ENCODE assay signal across 18 cellular contexts in genomic region chr16:67885545-67885944, GRCh38. TPM values are rescaled to one million over a fixed set of nuclear protein-coding genes. Genes with fewer than 3 reads are reported as not detected.
A peak's percentile ranks its signal among the peaks of the same experiment; 100 is the strongest.
DNase-seq lines count a peak whose midpoint lies in the region; ATAC-seq and TF ChIP-seq lines count a peak whose summit lies in the region.
"Had no signal": no experiment of that assay in that cellular context is flagged by ENCODE, and none has a peak within 500 bp of the region (broad histone marks: within the 10 kb centered on the region; RNA-seq: fewer than 3 reads in every experiment).

No MANE protein-coding gene starts in this region.

- H3K27ac ChIP-seq in C4-2B (peak overlapping the region; percentile 34; the same call in 1 of the 2 replicates), WERI-Rb-1 (peak overlapping the region; percentile 75), mesendoderm (ENCODE audit: low read depth, low read length) (no peak overlapping the region)

- H2AK5ac ChIP-seq in mesendoderm (ENCODE audit: low read length), result no peak overlapping the region

- H3K27me3 Mint-ChIP-seq in CD14-positive monocyte (ENCODE audit: low read depth in 3 of 3), result peaks cover 0 to 2% (median 2%) of the 10 kb centered on the region in 3 donors
- H3K27me3 Mint-ChIP-seq: activated CD8-positive, alpha-beta memory T cell treated with anti-CD3 and anti-CD28 coated beads, Interleukin-2, amount 10 ng/mL, durations not matched to agents 7 days and 5 days; activated naive CD8-positive, alpha-beta T cell treated with anti-CD3 and anti-CD28 coated beads, Interleukin-2, amount 10 ng/mL, durations not matched to agents 7 days and 5 days; naive thymus-derived CD4-positive, alpha-beta T cell had no signal

- H3K18ac ChIP-seq in mesendoderm (ENCODE audit: low read length), result no peak overlapping the region

- H3K79me2 ChIP-seq in mesendoderm (ENCODE audit: control insufficient read depth, insufficient read depth, low read length), result no peaks in the 10 kb centered on the region

- no peak overlapping the region for H3K23ac ChIP-seq in mesendoderm (ENCODE audit: low read length)

- intact Hi-C loops in CD14-positive monocyte (cut with micrococcal nuclease), result loop anchor here (5.0 to 10.0 kb wide), 2 partner anchors 167 to 349 kb away; partner anchors contain the start of gene ESRP2 (in 1 of the 2)

- peak overlapping the region; percentile 49 for H3K56ac ChIP-seq in mesendoderm (ENCODE audit: low read length)

- H3K4me3 ChIP-seq in WERI-Rb-1 (ENCODE audit: low read depth, low read length) (no peak overlapping the region), mesendoderm (ENCODE audit: low read length) (no peak overlapping the region)

- TF ChIP-seq CTCF in C4-2B (conservative IDR thresholded peaks at IDR 0.05) (no peak), WERI-Rb-1 (IDR thresholded peaks at IDR 0.05; ENCODE audit: low read depth, low read length) (no peak), CD14-positive monocyte (IDR thresholded peaks at IDR 0.05) (no peak)

- no peak overlapping the region for H4K8ac ChIP-seq in mesendoderm (ENCODE audit: low read depth, low read length)

- no peaks in the 10 kb centered on the region for H3K79me1 ChIP-seq in mesendoderm (ENCODE audit: low read length)

- H3K4me1 Mint-ChIP-seq in CD14-positive monocyte, result no peaks in the 10 kb centered on the region
- H3K4me1 Mint-ChIP-seq: activated CD8-positive, alpha-beta memory T cell treated with anti-CD3 and anti-CD28 coated beads, Interleukin-2, amount 10 ng/mL, durations not matched to agents 7 days and 5 days had no signal

- peaks cover 3% of the 10 kb centered on the region for H3K4me1 ChIP-seq in mesendoderm (ENCODE audit: control insufficient read depth, low read depth, low read length)

- ATAC-seq in HG03469 (IDR thresholded peaks at IDR 0.05; ENCODE audit: unreplicated experiment), result no peak
- ATAC-seq: activated CD8-positive, alpha-beta memory T cell treated with anti-CD3 and anti-CD28 coated beads, Interleukin-2, amount 10 ng/mL, durations not matched to agents 7 days and 5 days; naive thymus-derived CD4-positive, alpha-beta T cell had no signal

- WGBS in mesendoderm (ENCODE audit: extremely low coverage, insufficient coverage, low lambda C conversion rate), result no CpG with 5 or more reads among the region's 12 CpGs

- H3K27me3 ChIP-seq in WERI-Rb-1 (ENCODE audit: insufficient read depth, low read depth, severe bottlenecking) (no peaks in the 10 kb centered on the region), mesendoderm (ENCODE audit: insufficient read depth, low read length, poor library complexity) (no peaks in the 10 kb centered on the region)

- H3K36me3 ChIP-seq in WERI-Rb-1, result peaks cover 41% of the 10 kb centered on the region
- H3K36me3 ChIP-seq in mesendoderm (ENCODE audit: control insufficient read depth, insufficient read depth, low read length), result peaks cover 10% of the 10 kb centered on the region

- no peak overlapping the region for H3K4ac ChIP-seq in mesendoderm (ENCODE audit: low read depth, low read length)

- no peaks in the 10 kb centered on the region for H3K9me3 Mint-ChIP-seq in CD14-positive monocyte
- H3K9me3 Mint-ChIP-seq: activated naive CD8-positive, alpha-beta T cell treated with anti-CD3 and anti-CD28 coated beads, Interleukin-2, amount 10 ng/mL, durations not matched to agents 7 days and 5 days; activated T-helper 2 cell treated with anti-CD3 and anti-CD28 coated beads, Interferon-gamma antibody, Interleukin-2, Interleukin-4, amounts not matched to agents 10 μg/mL and 5 μg/mL and 100 μg/mL, durations not matched to agents 14 hours and 24 hours and 36 hours; T-helper 1 cell treated with Interleukin-12 subunit alpha and Interleukin-12 subunit beta and Interleukin-4 antibody, amounts not matched to agents 30 μg/mL and 1 μg/mL, for 36 hours had no signal

- H2BK15ac ChIP-seq in mesendoderm (replicated peaks; ENCODE audit: low read depth), result no peak overlapping the region

- H3K9me3 ChIP-seq in WERI-Rb-1 (ENCODE audit: severe bottlenecking), result no peaks in the 10 kb centered on the region

- H2BK5ac ChIP-seq in mesendoderm (ENCODE audit: low read length), result no peak overlapping the region

- no peak overlapping the region for H2BK120ac ChIP-seq in mesendoderm (ENCODE audit: low read depth, low read length)

- no peak overlapping the region for H3K27ac Mint-ChIP-seq in CD14-positive monocyte
- H3K27ac Mint-ChIP-seq: activated CD8-positive, alpha-beta memory T cell treated with anti-CD3 and anti-CD28 coated beads, Interleukin-2, amount 10 ng/mL, durations not matched to agents 7 days and 5 days; activated naive CD8-positive, alpha-beta T cell treated with anti-CD3 and anti-CD28 coated beads, Interleukin-2, amount 10 ng/mL, durations not matched to agents 7 days and 5 days; activated T-helper 2 cell treated with anti-CD3 and anti-CD28 coated beads, Interferon-gamma antibody, Interleukin-2, Interleukin-4, amounts not matched to agents 10 μg/mL and 5 μg/mL and 100 μg/mL, durations not matched to agents 14 hours and 24 hours and 36 hours; T-helper 1 cell treated with Interleukin-12 subunit alpha and Interleukin-12 subunit beta and Interleukin-4 antibody, amounts not matched to agents 30 μg/mL and 1 μg/mL, for 36 hours had no signal

- DNase-seq in WERI-Rb-1 (peak; percentile 64), mesendoderm (peak; percentile 56), CD14-positive monocyte (ENCODE audit: low spot score) (no peak), OCI-M2 (lab: John Stamatoyannopoulos, UW; ENCODE audit: unreplicated experiment) (no peak)
- DNase-seq: activated CD4-positive, alpha-beta T cell treated with anti-CD3 and anti-CD28 coated beads for 48 hours; activated CD8-positive, alpha-beta memory T cell treated with anti-CD3 and anti-CD28 coated beads, Interleukin-2, amount 10 ng/mL, durations not matched to agents 7 days and 5 days; activated naive CD8-positive, alpha-beta T cell treated with anti-CD3 and anti-CD28 coated beads, Interleukin-2, amount 10 ng/mL, durations not matched to agents 7 days and 5 days; glutamatergic neuron; KBM-7; left colon; naive thymus-derived CD4-positive, alpha-beta T cell; NCI-H1436 treated with DMSO at 0.1 percent for 48 hours; NCI-H524; NK-92 treated with Interleukin-12 subunit alpha and Interleukin-12 subunit beta, amount 100 ng/mL, for 24 hours had no signal

- no peak overlapping the region for H3K4me3 Mint-ChIP-seq in CD14-positive monocyte
- H3K4me3 Mint-ChIP-seq: activated CD8-positive, alpha-beta memory T cell treated with anti-CD3 and anti-CD28 coated beads, Interleukin-2, amount 10 ng/mL, durations not matched to agents 7 days and 5 days; activated naive CD8-positive, alpha-beta T cell treated with anti-CD3 and anti-CD28 coated beads, Interleukin-2, amount 10 ng/mL, durations not matched to agents 7 days and 5 days; naive thymus-derived CD4-positive, alpha-beta T cell; T-helper 1 cell treated with Interleukin-12 subunit alpha and Interleukin-12 subunit beta and Interleukin-4 antibody, amounts not matched to agents 30 μg/mL and 1 μg/mL, for 36 hours had no signal

- peaks cover 43 to 71% of the 10 kb centered on the region in 2 donors for H3K36me3 Mint-ChIP-seq in CD14-positive monocyte

- H3K4me2 ChIP-seq in mesendoderm (ENCODE audit: low read length), result no peak overlapping the region

- H4K5ac ChIP-seq in mesendoderm (ENCODE audit: low read length), result no peak overlapping the region

- H3K9ac ChIP-seq in mesendoderm (ENCODE audit: low read length), result no peak overlapping the region

RNA-seq across cellular contexts. Expression of gene NRN1L, which starts 0.9 kb away (rescaled TPM):
- 10.2 TPM for polyA plus RNA-seq in mesendoderm (2013, experiment 1 of 2)
- 10.3 TPM for polyA plus RNA-seq in mesendoderm (2013, experiment 2 of 2)
- polyA plus RNA-seq in CD14-positive monocyte, result under 1 TPM in 1 of 2 donors, not detected in 1; 0.50 TPM
- polyA plus RNA-seq: naive thymus-derived CD4-positive, alpha-beta T cell had no signal

RNA-seq across cellular contexts. Expression of gene PSKH1, which starts 7.5 kb away (rescaled TPM):
- polyA plus RNA-seq in mesendoderm (2013, experiment 1 of 2), result 22.4 TPM
- 20.5 TPM for polyA plus RNA-seq in mesendoderm (2013, experiment 2 of 2)
- 10 to 100 TPM; 11.0 to 19.7 TPM for polyA plus RNA-seq in CD14-positive monocyte

RNA-seq across cellular contexts. Expression of gene EDC4, which starts 12.7 kb away (rescaled TPM):
- 39.1 TPM for polyA plus RNA-seq in mesendoderm (2013, experiment 1 of 2)
- polyA plus RNA-seq in mesendoderm (2013, experiment 2 of 2), result 39.3 TPM
- 10 to 100 TPM; 13.7 to 18.2 TPM for polyA plus RNA-seq in CD14-positive monocyte

RNA-seq across cellular contexts. Expression of gene CENPT, which starts 38.1 kb away (rescaled TPM):
- 33.6 TPM for polyA plus RNA-seq in mesendoderm (2013, experiment 1 of 2)
- 33.5 TPM for polyA plus RNA-seq in mesendoderm (2013, experiment 2 of 2)
- polyA plus RNA-seq in CD14-positive monocyte, result 10 to 100 TPM in 1 of 2 donors, 1 to 10 TPM in 1; 8.3 to 12.4 TPM

RNA-seq across cellular contexts. Expression of gene NUTF2, which starts 38.8 kb away (rescaled TPM):
- polyA plus RNA-seq in mesendoderm (2013, experiment 1 of 2), result 370 TPM
- 358 TPM for polyA plus RNA-seq in mesendoderm (2013, experiment 2 of 2)
- polyA plus RNA-seq in CD14-positive monocyte, result 100 to 1,000 TPM in 1 of 2 donors, 10 to 100 TPM in 1; 90.3 to 104 TPM

Comparison
In these comparisons a context has a peak if more than half of its experiments do, and no peak if none do; other contexts are left out.
1. DNase-seq: peak in WERI-Rb-1 (single experiment) and mesendoderm (single experiment); none in CD14-positive monocyte (single experiment) and OCI-M2 (single experiment).